8 cellular contexts compared by ENCODE assay signal in the genomic region with DNA sequence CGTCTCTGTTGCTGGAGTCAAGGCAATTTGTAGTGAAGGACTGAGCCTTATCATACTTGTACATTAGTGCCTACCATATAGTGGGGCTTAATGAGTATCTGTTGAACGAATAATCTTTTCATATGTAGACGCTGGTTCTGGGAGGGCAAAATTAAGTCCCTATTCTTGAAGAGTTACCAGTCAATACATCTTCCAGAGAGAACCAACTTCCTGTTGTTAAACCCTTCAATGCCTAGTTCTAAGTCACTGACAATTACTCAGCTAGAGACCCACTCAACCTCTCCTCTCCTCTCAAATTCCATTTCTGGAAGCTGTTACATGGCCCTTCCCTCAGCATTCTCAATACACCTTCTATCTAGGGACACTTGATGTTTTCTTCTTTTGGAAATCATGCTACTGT. TPM values are rescaled to one million over a fixed set of nuclear protein-coding genes. Genes with fewer than 3 reads are reported as not detected.
DNase-seq lines count a peak whose midpoint lies in the region; ATAC-seq and TF ChIP-seq lines count a peak whose summit lies in the region.

No MANE protein-coding gene starts in this region.

- no peaks in the 10 kb centered on the region for H4K20me1 ChIP-seq in H9 (ENCODE audit: control insufficient read depth, insufficient read depth, insufficient read length)

- H3K4me3 ChIP-seq in iPS-15b (ENCODE audit: low read depth, low read length) (peak overlapping the region; percentile 95), stomach smooth muscle (ENCODE audit: low read length in 2 of 2) (peak overlapping the region in 1 of 2 donors; percentile 91)

- H3K9me3 Mint-ChIP-seq in H9 = no peaks in the 10 kb centered on the region; a peak in 1 of 5 replicates

- no peak overlapping the region for H2BK12ac ChIP-seq in H9 (ENCODE audit: insufficient read length, low read depth, low read length)

- no peaks in the 10 kb centered on the region for H3K9me3 ChIP-seq in H9 (ENCODE audit: control insufficient read depth, low read depth, low read length)
- no peaks in the 10 kb centered on the region for H3K9me3 ChIP-seq in iPS-15b (ENCODE audit: control insufficient read depth, insufficient read depth, low read length)
- H3K9me3 ChIP-seq in stomach smooth muscle (ENCODE audit: control insufficient read depth in 2 of 2, low read length in 2 of 2) = no peaks in the 10 kb centered on the region

- peaks cover 15 to 23% of the 10 kb centered on the region in 2 experiments for H3K4me1 Mint-ChIP-seq in H9

- H3K4me1 ChIP-seq in H9 (ENCODE audit: insufficient read depth, low read length) = 0 out of 2 replicates have a peak, but pooled peaks cover 3% of the 10 kb centered on the region
- H3K4me1 ChIP-seq in iPS-15b (ENCODE audit: control insufficient read depth, insufficient read depth, low read length) = no peaks in the 10 kb centered on the region
- H3K4me1 ChIP-seq in stomach smooth muscle (ENCODE audit: control insufficient read depth, insufficient read depth, low read length) = peaks cover 5% of the 10 kb centered on the region

- peaks cover 7% of the 10 kb centered on the region for H3K23me2 ChIP-seq in H9 (ENCODE audit: insufficient read length, low read depth, low read length, poor library complexity, severe bottlenecking)

- DNase-seq in ACHN (peak; percentile 29), H9 (no peak), NCI-H1694 (lab: John Stamatoyannopoulos, UW) (no peak)
- no peak for DNase-seq in activated CD4-positive, alpha-beta T cell treated with anti-CD3 and anti-CD28 coated beads, Interleukin-2, amount 50 U/mL, for 4 hours

- no peak overlapping the region for H2AK5ac ChIP-seq in H9 (ENCODE audit: insufficient read length, low read length)

- TF ChIP-seq CTCF in H9 (conservative IDR thresholded peaks at IDR 0.05) = no peak
- no peak for TF ChIP-seq CTCF in VCaP (conservative IDR thresholded peaks at IDR 0.05)

- H4K91ac ChIP-seq in H9 (ENCODE audit: insufficient read length, low read depth, low read length) = no peak overlapping the region

- H3T11ph ChIP-seq in H9 (ENCODE audit: low read length) = no peak overlapping the region

- no peak overlapping the region for H2BK5ac ChIP-seq in H9 (ENCODE audit: insufficient read length, low read length)

- no peak overlapping the region for H3K9ac ChIP-seq in H9 (ENCODE audit: extremely low read depth, insufficient read length, low read length)
- H3K9ac ChIP-seq in iPS-15b (ENCODE audit: low read depth, low read length) = no peak overlapping the region
- peak overlapping the region; percentile 95 for H3K9ac ChIP-seq in stomach smooth muscle (ENCODE audit: low read length in 2 of 2)

- H3K79me1 ChIP-seq in H9 (ENCODE audit: insufficient read depth, low read depth, low read length, poor library complexity, severe bottlenecking) = no peaks in the 10 kb centered on the region

- no peak overlapping the region for H3K4ac ChIP-seq in H9 (ENCODE audit: low read depth, low read length)

- H3K56ac ChIP-seq in H9 (ENCODE audit: insufficient read length, low read depth, low read length) = no peak overlapping the region

- WGBS in H9 (ENCODE audit: extremely low coverage, insufficient read length, low lambda C conversion rate) = no CpG with 5 or more reads among the region's 3 CpGs

- peak overlapping the region; percentile 63 for H3K4me2 ChIP-seq in H9 (ENCODE audit: insufficient read depth, insufficient read length, low read length)

- no peak overlapping the region for H3K23ac ChIP-seq in H9 (ENCODE audit: insufficient read length, low read depth, low read length)

- peaks cover 0 to 8% (median 3%) of the 10 kb centered on the region in 3 experiments; a peak in 2 of 7 replicates for H3K36me3 Mint-ChIP-seq in H9 (ENCODE audit: insufficient read depth in 1 of 3, low read depth in 3 of 3)

- no peak overlapping the region for H2BK15ac ChIP-seq in H9 (ENCODE audit: low read depth, low read length)

- no peaks in the 10 kb centered on the region; the same call in 1 of the 2 replicates for H3K27me3 Mint-ChIP-seq in H9 (ENCODE audit: low read depth)

- no peak overlapping the region for H2AFZ ChIP-seq in H9 (ENCODE audit: low read length)

- in situ Hi-C loops in ACHN (cut with HindIII; ENCODE audit: low pct_ligation_motif_present, low pct_unique_long_range_greater_than_20kb, low sequenced_read_pairs) = no loop called here

- H3K27me3 ChIP-seq in H9 (ENCODE audit: insufficient read depth, low read length) (no peaks in the 10 kb centered on the region), iPS-15b (ENCODE audit: control insufficient read depth, insufficient read depth, low read length) (no peaks in the 10 kb centered on the region), stomach smooth muscle (ENCODE audit: control insufficient read depth in 1 of 2, insufficient read depth in 2 of 2, low read length in 2 of 2) (no peaks in the 10 kb centered on the region)

- no peak overlapping the region for H2BK20ac ChIP-seq in H9 (ENCODE audit: low read depth, low read length, poor library complexity, severe bottlenecking)

- H3K14ac ChIP-seq in H9 (ENCODE audit: insufficient read depth, low read length) = no peak overlapping the region

- no peak overlapping the region for H4K5ac ChIP-seq in H9 (ENCODE audit: insufficient read length, low read depth, low read length)

- peaks cover 16% of the 10 kb centered on the region; the same call in 1 of the 2 replicates for H3K79me2 ChIP-seq in H9 (ENCODE audit: insufficient read depth, low read length)

- no peak for ATAC-seq in HG03439 (IDR thresholded peaks at IDR 0.05; ENCODE audit: unreplicated experiment)

- peak overlapping the region in 1 of 3 experiments; percentile 22; a peak in 1 of 7 replicates for H3K27ac Mint-ChIP-seq in H9

- peak overlapping the region; percentile 85 to 92 for H3K4me3 Mint-ChIP-seq in H9

- H3K27ac ChIP-seq in H9 (ENCODE audit: insufficient read length, low read depth, low read length) = no peak overlapping the region
- peak overlapping the region; percentile 98 for H3K27ac ChIP-seq in VCaP
- peak overlapping the region; percentile 93 for H3K27ac ChIP-seq in stomach smooth muscle (ENCODE audit: low read length)

- H4K8ac ChIP-seq in H9 (replicated peaks; ENCODE audit: insufficient read length, low read depth, low read length) = no peak overlapping the region

- no peak overlapping the region for H3K18ac ChIP-seq in H9 (ENCODE audit: insufficient read length, low read depth, low read length)

- no peaks in the 10 kb centered on the region for H3K36me3 ChIP-seq in iPS-15b (ENCODE audit: control insufficient read depth, insufficient read depth, low read length)
- no peaks in the 10 kb centered on the region for H3K36me3 ChIP-seq in stomach smooth muscle (ENCODE audit: control insufficient read depth in 2 of 2, insufficient read depth in 2 of 2, low read length in 2 of 2)

- H2BK120ac ChIP-seq in H9 (ENCODE audit: low read depth, low read length, poor library complexity, severe bottlenecking) = no peak overlapping the region

RNA-seq across cellular contexts. Expression of gene MOB4, which starts 1.1 kb away (rescaled TPM):
- total RNA-seq in H9 (2021) = 54.0 and 57.6 TPM in 2 replicates

RNA-seq across cellular contexts. Expression of gene HSPE1, which starts 14.6 kb away (rescaled TPM):
- total RNA-seq in H9 (2021) = 347 and 370 TPM in 2 replicates

RNA-seq across cellular contexts. Expression of gene HSPD1, which starts 15.1 kb away (rescaled TPM):
- 844 and 846 TPM in 2 replicates for total RNA-seq in H9 (2021)

Comparison
In these comparisons a context has a peak if more than half of its experiments do, and no peak if none do; other contexts are left out.
1. H3K9ac ChIP-seq: peak in stomach smooth muscle (2 of 2); none in H9 (single experiment) and iPS-15b (single experiment).